Comparison of ENCODE assay signal across 1 cellular context in the genomic region with DNA sequence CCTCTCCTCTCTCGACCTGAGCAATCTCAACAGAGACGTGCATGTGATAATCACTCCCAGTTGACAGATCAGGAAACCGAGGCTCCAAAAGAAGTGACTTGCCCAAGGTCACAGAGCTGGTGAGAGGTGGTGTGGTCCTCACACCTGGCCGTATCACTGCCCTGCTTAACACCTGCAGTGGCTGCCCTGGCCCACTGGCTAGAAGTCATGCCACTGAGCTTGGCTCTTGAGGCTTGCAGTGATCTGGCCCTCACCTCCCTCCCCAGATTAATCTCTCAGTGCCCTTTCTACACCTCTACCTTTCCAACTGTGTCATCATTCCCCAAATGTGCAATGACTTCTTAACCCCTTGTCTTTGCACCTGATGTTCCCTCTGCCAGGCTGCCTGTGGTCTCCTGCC.
TF ChIP-seq lines count a peak whose summit lies in the region.

No MANE protein-coding gene starts in this region.

TF ChIP-seq in SK-N-SH, 30 proteins besides CTCF, POLR2A, EP300 and RAD21 (continued from another document):
- no peak for TF ChIP-seq FOXJ3 (CRISPR knock-in tag; IDR thresholded peaks at IDR 0.05)
